16 cellular contexts compared by ENCODE assay signal in the genomic region with DNA sequence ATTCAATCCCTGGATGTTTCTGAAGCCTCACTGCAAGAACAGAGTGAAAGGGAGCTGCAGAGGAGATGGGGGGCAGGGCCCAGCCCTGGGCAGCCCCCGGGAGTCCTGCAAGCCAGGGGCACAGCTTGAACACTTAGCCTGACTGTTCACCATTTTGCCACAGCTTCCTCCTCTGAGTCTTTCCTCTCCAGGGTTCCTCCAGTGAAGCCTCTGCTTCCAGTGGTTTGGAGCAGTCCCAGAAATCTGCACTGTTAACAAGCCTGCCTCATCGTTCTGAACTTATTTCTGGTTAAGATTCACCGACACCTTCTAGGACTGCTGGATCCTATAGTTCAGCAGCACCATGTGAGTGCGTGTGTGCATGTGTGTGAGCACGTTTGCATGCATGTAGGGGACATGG. TPM values are rescaled to one million over a fixed set of nuclear protein-coding genes. Genes with fewer than 3 reads are reported as not detected.
A peak's percentile ranks its signal among the peaks of the same experiment; 100 is the strongest.
DNase-seq lines count a peak whose midpoint lies in the region; ATAC-seq and TF ChIP-seq lines count a peak whose summit lies in the region.
"Had no signal": no experiment of that assay in that cellular context is flagged by ENCODE, and none has a peak within 500 bp of the region (broad histone marks: within the 10 kb centered on the region; RNA-seq: fewer than 3 reads in every experiment).

No MANE protein-coding gene starts in this region.

- DNase-seq in AG08396 (ENCODE audit: low spot score) = peak; percentile 58
- DNase-seq in H7 = peak; percentile 51
- peak; percentile 67 for DNase-seq in astrocyte of the spinal cord (ENCODE audit: low read depth, low spot score)
- DNase-seq in mesothelial cell of epicardium (ENCODE audit: low spot score in 2 of 2, unreplicated experiment in 2 of 2) = no peak
- no peak for DNase-seq in endothelial cell (ENCODE audit: low spot score)
- DNase-seq in activated T-helper 2 cell treated with anti-CD3 and anti-CD28 coated beads, Interferon-gamma antibody, Interleukin-2, Interleukin-4, amounts not matched to agents 10 μg/mL and 5 μg/mL and 100 μg/mL, durations not matched to agents 14 hours and 24 hours and 36 hours (ENCODE audit: low spot score) = no peak
- DNase-seq: activated CD8-positive, alpha-beta T cell treated with anti-CD3 and anti-CD28 coated beads for 36 hours; NCI-H1436 treated with DMSO at 0.1 percent for 48 hours; NCI-H446; small intestine; upper lobe of right lung had no signal

- H3K36me3 Mint-ChIP-seq in mesothelial cell of epicardium (no peaks in the 10 kb centered on the region), endothelial cell (ENCODE audit: low read depth, unreplicated experiment) (no peaks in the 10 kb centered on the region)
- H3K36me3 Mint-ChIP-seq in activated T-helper 2 cell treated with anti-CD3 and anti-CD28 coated beads, Interferon-gamma antibody, Interleukin-2, Interleukin-4, amounts not matched to agents 10 μg/mL and 5 μg/mL and 100 μg/mL, durations not matched to agents 14 hours and 24 hours and 36 hours (ENCODE audit: low read depth) = no peaks in the 10 kb centered on the region
- H3K36me3 Mint-ChIP-seq: stimulated activated memory B cell treated with anti-CD40 and anti-IgM and Interleukin-4, amounts not matched to agents 10 μg/mL and 1 μg/mL and 100 μg/mL, for 72 hours had no signal

- no peaks in the 10 kb centered on the region for H3K27me3 Mint-ChIP-seq in mesothelial cell of epicardium (ENCODE audit: low read depth)
- H3K27me3 Mint-ChIP-seq in endothelial cell (ENCODE audit: unreplicated experiment) = peaks cover 5% of the 10 kb centered on the region
- H3K27me3 Mint-ChIP-seq in activated T-helper 2 cell treated with anti-CD3 and anti-CD28 coated beads, Interferon-gamma antibody, Interleukin-2, Interleukin-4, amounts not matched to agents 10 μg/mL and 5 μg/mL and 100 μg/mL, durations not matched to agents 14 hours and 24 hours and 36 hours (ENCODE audit: low read depth) = peaks cover 8% of the 10 kb centered on the region

- no peaks in the 10 kb centered on the region for H3K27me3 ChIP-seq in H7 (ENCODE audit: control insufficient read depth, insufficient read depth, low read length)
- H3K27me3 ChIP-seq: pancreas, upper lobe of right lung had no signal

- H3K27ac Mint-ChIP-seq in mesothelial cell of epicardium = peak overlapping the region; percentile 28
- H3K27ac Mint-ChIP-seq in endothelial cell (ENCODE audit: unreplicated experiment) = no peak overlapping the region
- H3K27ac Mint-ChIP-seq in activated T-helper 2 cell treated with anti-CD3 and anti-CD28 coated beads, Interferon-gamma antibody, Interleukin-2, Interleukin-4, amounts not matched to agents 10 μg/mL and 5 μg/mL and 100 μg/mL, durations not matched to agents 14 hours and 24 hours and 36 hours = no peak overlapping the region
- H3K27ac Mint-ChIP-seq: activated CD8-positive, alpha-beta T cell treated with anti-CD3 and anti-CD28 coated beads for 36 hours; stimulated activated memory B cell treated with anti-CD40 and anti-IgM and Interleukin-4, amounts not matched to agents 10 μg/mL and 1 μg/mL and 100 μg/mL, for 72 hours had no signal

- no peak for ATAC-seq in HG02798 (IDR thresholded peaks at IDR 0.05; ENCODE audit: poor library complexity, unreplicated experiment)
- ATAC-seq in GM18517 (IDR thresholded peaks at IDR 0.05; ENCODE audit: unreplicated experiment) = no peak
- ATAC-seq: activated CD8-positive, alpha-beta T cell treated with anti-CD3 and anti-CD28 coated beads for 36 hours; pancreas; SK-N-SH treated with all-trans-retinoic acid at 6 μM for 48 hours; upper lobe of right lung had no signal

- H3K4me3 ChIP-seq in H7 (ENCODE audit: insufficient read depth, low read depth, low read length) (no peak overlapping the region), astrocyte of the spinal cord (ENCODE audit: low read depth, low read length) (no peak overlapping the region)
- H3K4me3 ChIP-seq: pancreas, upper lobe of right lung had no signal

- no peak for TF ChIP-seq CTCF in astrocyte of the spinal cord (IDR thresholded peaks at IDR 0.05; ENCODE audit: low read depth, low read length)
- TF ChIP-seq CTCF in mesothelial cell of epicardium (IDR thresholded peaks at IDR 0.05; ENCODE audit: unreplicated experiment) = no peak
- no peak for TF ChIP-seq CTCF in endothelial cell (IDR thresholded peaks at IDR 0.05; ENCODE audit: unreplicated experiment)

- no peaks in the 10 kb centered on the region for H3K36me3 ChIP-seq in H7 (replicated peaks; ENCODE audit: control insufficient read depth, insufficient read depth, low read length)
- H3K36me3 ChIP-seq: pancreas, upper lobe of right lung had no signal

- intact Hi-C loops in activated T-helper 2 cell treated with anti-CD3 and anti-CD28 coated beads, Interferon-gamma antibody, Interleukin-2, Interleukin-4, amounts not matched to agents 10 μg/mL and 5 μg/mL and 100 μg/mL, durations not matched to agents 14 hours and 24 hours and 36 hours (cut with micrococcal nuclease) = no loop called here

- H3K4me3 Mint-ChIP-seq in mesothelial cell of epicardium (no peak overlapping the region), endothelial cell (ENCODE audit: unreplicated experiment) (no peak overlapping the region)
- no peak overlapping the region for H3K4me3 Mint-ChIP-seq in activated T-helper 2 cell treated with anti-CD3 and anti-CD28 coated beads, Interferon-gamma antibody, Interleukin-2, Interleukin-4, amounts not matched to agents 10 μg/mL and 5 μg/mL and 100 μg/mL, durations not matched to agents 14 hours and 24 hours and 36 hours (ENCODE audit: low read depth)
- H3K4me3 Mint-ChIP-seq: activated CD8-positive, alpha-beta T cell treated with anti-CD3 and anti-CD28 coated beads for 36 hours; stimulated activated memory B cell treated with anti-CD40 and anti-IgM and Interleukin-4, amounts not matched to agents 10 μg/mL and 1 μg/mL and 100 μg/mL, for 72 hours had no signal

- in situ Hi-C loops in astrocyte of the spinal cord (cut with HindIII; ENCODE audit: low sequenced_read_pairs) = no loop called here

- H3K4me1 Mint-ChIP-seq in mesothelial cell of epicardium (peaks cover 31% of the 10 kb centered on the region), endothelial cell (ENCODE audit: unreplicated experiment) (peaks cover 4% of the 10 kb centered on the region)
- H3K4me1 Mint-ChIP-seq in activated T-helper 2 cell treated with anti-CD3 and anti-CD28 coated beads, Interferon-gamma antibody, Interleukin-2, Interleukin-4, amounts not matched to agents 10 μg/mL and 5 μg/mL and 100 μg/mL, durations not matched to agents 14 hours and 24 hours and 36 hours (ENCODE audit: low read depth) = peaks cover 11% of the 10 kb centered on the region

- no peaks in the 10 kb centered on the region for H3K9me3 Mint-ChIP-seq in mesothelial cell of epicardium
- H3K9me3 Mint-ChIP-seq in endothelial cell (ENCODE audit: unreplicated experiment) = no peaks in the 10 kb centered on the region
- H3K9me3 Mint-ChIP-seq in activated T-helper 2 cell treated with anti-CD3 and anti-CD28 coated beads, Interferon-gamma antibody, Interleukin-2, Interleukin-4, amounts not matched to agents 10 μg/mL and 5 μg/mL and 100 μg/mL, durations not matched to agents 14 hours and 24 hours and 36 hours = no peaks in the 10 kb centered on the region
- H3K9me3 Mint-ChIP-seq: activated CD8-positive, alpha-beta T cell treated with anti-CD3 and anti-CD28 coated beads for 36 hours had no signal

RNA-seq across cellular contexts. Expression of gene CEBPB, which starts 24.5 kb away (rescaled TPM):
- 23.5 and 23.6 TPM in 2 replicates for total RNA-seq in H7 (2014; rRNA removed; shearing (Covaris generic))
- total RNA-seq in mesothelial cell of epicardium = 23.1 to 26.0 TPM (median 25.6 TPM) in 3 replicates
- total RNA-seq in endothelial cell (ENCODE audit: unreplicated experiment) = 28.1 TPM
- 36.2 and 36.4 TPM in 2 replicates for total RNA-seq in activated T-helper 2 cell treated with anti-CD3 and anti-CD28 coated beads, Interferon-gamma antibody, Interleukin-2, Interleukin-4, amounts not matched to agents 10 μg/mL and 5 μg/mL and 100 μg/mL, durations not matched to agents 14 hours and 24 hours and 36 hours

Comparison
In these comparisons a context has a peak if more than half of its experiments do, and no peak if none do; other contexts are left out.
1. DNase-seq: peak in AG08396 (single experiment), H7 (single experiment) and astrocyte of the spinal cord (single experiment); none in mesothelial cell of epicardium (0 of 2), endothelial cell (single experiment) and activated T-helper 2 cell treated with anti-CD3 and anti-CD28 coated beads, Interferon-gamma antibody, Interleukin-2, Interleukin-4, amounts not matched to agents 10 μg/mL and 5 μg/mL and 100 μg/mL, durations not matched to agents 14 hours and 24 hours and 36 hours (single experiment).